In genomic region chr2:240912878-240913809, GRCh38 we compare ENCODE assay signal across 2 cellular contexts.
TF ChIP-seq lines count a peak whose summit lies in the region.

No MANE protein-coding gene starts in this region.

TF ChIP-seq in H1, 55 proteins besides CTCF, POLR2A, EP300 and RAD21:
- TF ChIP-seq SP4 (IDR thresholded peaks at IDR 0.05; ENCODE audit: low read length) (no peak), BCL11A (IDR thresholded peaks at IDR 0.05; ENCODE audit: low read depth in 2 of 2, low read length in 2 of 2) (no peak), BACH1 (IDR thresholded peaks at IDR 0.05; ENCODE audit: low read length) (no peak), ATF3 (IDR thresholded peaks at IDR 0.05; ENCODE audit: insufficient read depth, low read depth, low read length) (no peak), NANOG (IDR thresholded peaks at IDR 0.05; ENCODE audit: insufficient read depth, low read depth, low read length, poor library complexity, severe bottlenecking) (no peak), TAF7 (optimal IDR thresholded peaks at IDR 0.05; ENCODE audit: borderline replicate concordance, low read depth, low read length) (no peak), EZH2 (IDR thresholded peaks at IDR 0.05; ENCODE audit: low read depth, low read length, severe bottlenecking) (no peak), E2F6 (IDR thresholded peaks at IDR 0.05) (no peak), SAP30 (IDR thresholded peaks at IDR 0.05; ENCODE audit: insufficient read depth, insufficient replicate concordance, low read length) (no peak), SIX5 (IDR thresholded peaks at IDR 0.05; ENCODE audit: low read depth, low read length) (no peak), CBX5 (IDR thresholded peaks at IDR 0.05; ENCODE audit: low read depth, low read length) (no peak), SP2 (IDR thresholded peaks at IDR 0.05; ENCODE audit: low read length) (no peak), HDAC2 (IDR thresholded peaks at IDR 0.05; ENCODE audit: borderline replicate concordance in 1 of 2, low read depth in 2 of 2, low read length in 2 of 2) (no peak), GTF2F1 (IDR thresholded peaks at IDR 0.05; ENCODE audit: borderline replicate concordance, low read depth, low read length) (no peak), POLR2AphosphoS5 (IDR thresholded peaks at IDR 0.05; ENCODE audit: low read depth, low read length) (no peak), BRCA1 (IDR thresholded peaks at IDR 0.05; ENCODE audit: low read depth, low read length) (no peak), RNF2 (IDR thresholded peaks at IDR 0.05; ENCODE audit: borderline replicate concordance, low read depth, low read length, missing control alignments, poor library complexity, severe bottlenecking) (no peak)

TF ChIP-seq in liver, 16 proteins besides CTCF, POLR2A, EP300 and RAD21:
- TF ChIP-seq TAF1 (conservative IDR thresholded peaks at IDR 0.05) = no peak
